In the genomic region with DNA sequence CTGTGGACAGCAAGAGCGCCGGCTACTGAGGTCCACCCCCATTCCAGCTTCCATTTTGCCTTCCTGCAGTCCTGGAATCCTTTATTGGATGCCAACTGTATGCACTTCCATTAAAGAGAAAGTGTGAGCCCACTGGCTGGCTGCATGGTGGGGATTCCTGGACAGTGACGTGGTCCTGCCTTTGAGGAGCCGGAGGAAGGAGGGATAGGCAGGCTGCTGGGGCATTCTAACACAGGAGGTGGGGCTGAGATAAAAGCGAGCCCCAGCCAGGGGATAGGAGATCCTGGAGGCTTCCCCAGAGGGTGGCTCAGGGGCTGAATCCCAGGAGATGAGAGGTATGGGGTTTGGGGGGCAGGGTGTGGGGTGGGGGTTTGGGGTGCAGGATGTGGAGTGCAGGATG, we compare ENCODE assay signal across 31 cellular contexts.
"Had no signal": no experiment of that assay in that cellular context is flagged by ENCODE, and none has a peak within 500 bp of the region (broad histone marks: within the 10 kb centered on the region; RNA-seq: fewer than 3 reads in every experiment).

No MANE protein-coding gene starts in this region.

- H3K27me3 ChIP-seq: colonic mucosa, foreskin keratinocyte, testis had no signal

- H3K9me3 Mint-ChIP-seq: endodermal cell; memory B cell; mesothelial cell of epicardium; natural killer cell treated with Interleukin-12 subunit alpha and Interleukin-12 subunit beta and Interleukin-15 and Interleukin-18, amount 100 ng/mL, for 72 hours; neural crest cell; type B pancreatic cell had no signal

- H3K4me3 Mint-ChIP-seq: dendritic cell treated with granulocyte-macrophage colony-stimulating factor and Interleukin-4, amounts not matched to agents 40 ng/mL and 50 ng/mL, for 4 days; endodermal cell; memory B cell; mesothelial cell of epicardium; natural killer cell treated with Interleukin-12 subunit alpha and Interleukin-12 subunit beta and Interleukin-15 and Interleukin-18, amount 100 ng/mL, for 72 hours; neural crest cell; stimulated activated memory B cell treated with anti-CD40 and anti-IgM and Interleukin-4, amounts not matched to agents 10 μg/mL and 1 μg/mL and 100 μg/mL, for 72 hours; type B pancreatic cell had no signal

- H3K27ac Mint-ChIP-seq: dendritic cell treated with granulocyte-macrophage colony-stimulating factor and Interleukin-4, amounts not matched to agents 40 ng/mL and 50 ng/mL, for 4 days; endodermal cell; memory B cell; mesothelial cell of epicardium; naive B cell; natural killer cell treated with Interleukin-12 subunit alpha and Interleukin-12 subunit beta and Interleukin-15 and Interleukin-18, amount 100 ng/mL, for 72 hours; stimulated activated memory B cell treated with anti-CD40 and anti-IgM and Interleukin-4, amounts not matched to agents 10 μg/mL and 1 μg/mL and 100 μg/mL, for 72 hours; type B pancreatic cell had no signal

- H3K79me2 ChIP-seq: parathyroid adenoma had no signal

- DNase-seq: colonic mucosa; effector CD8-positive, alpha-beta T cell; endodermal cell; foreskin keratinocyte; hippocampal formation; kidney glomerular epithelial cell; left colon; naive B cell; stimulated activated CD4-positive, alpha-beta T cell treated with anti-CD3 and anti-CD28 coated beads, Interleukin-4, amount 100 ng/mL, for 4 hours; stimulated activated naive CD8-positive, alpha-beta T cell treated with anti-CD3 and anti-CD28 coated beads, Interleukin-15, Interleukin-2, amounts not matched to agents 100 U/mL and 50 U/mL, for 24 hours; substantia nigra; testis; tibial artery had no signal

- H3K4me3 ChIP-seq: colonic mucosa, gastroesophageal sphincter, heart left ventricle, lung, mucosa of descending colon, prostate gland, sigmoid colon, testis, tibial artery had no signal

- H3K9me3 ChIP-seq: colonic mucosa, gastroesophageal sphincter, heart left ventricle, mucosa of descending colon, prostate gland, sigmoid colon, testis, tibial artery had no signal

- H3K9ac ChIP-seq: parathyroid adenoma had no signal

- H3K36me3 Mint-ChIP-seq: memory B cell; mesothelial cell of epicardium; naive B cell; natural killer cell treated with Interleukin-12 subunit alpha and Interleukin-12 subunit beta and Interleukin-15 and Interleukin-18, amount 100 ng/mL, for 72 hours; stimulated activated memory B cell treated with anti-CD40 and anti-IgM and Interleukin-4, amounts not matched to agents 10 μg/mL and 1 μg/mL and 100 μg/mL, for 72 hours; type B pancreatic cell had no signal

- H3K27ac ChIP-seq: colonic mucosa, epithelial cell of prostate, foreskin keratinocyte, gastroesophageal sphincter, heart left ventricle, parathyroid adenoma, prostate gland, sigmoid colon, testis, tibial artery had no signal

- H3K4me1 ChIP-seq: colonic mucosa, foreskin keratinocyte, gastroesophageal sphincter, heart left ventricle, parathyroid adenoma, prostate gland, sigmoid colon, testis, tibial artery had no signal

- H3K36me3 ChIP-seq: colonic mucosa, gastroesophageal sphincter, heart left ventricle, prostate gland, sigmoid colon, tibial artery had no signal

- H3K27me3 Mint-ChIP-seq: dendritic cell treated with granulocyte-macrophage colony-stimulating factor and Interleukin-4, amounts not matched to agents 40 ng/mL and 50 ng/mL, for 4 days had no signal

- FAIRE-seq: islet of Langerhans had no signal

- ATAC-seq: esophagus mucosa; foreskin keratinocyte; gastroesophageal sphincter; heart left ventricle; left colon; mucosa of descending colon; right cardiac atrium; stimulated activated memory B cell treated with anti-CD40 and anti-IgM and Interleukin-4, amounts not matched to agents 10 μg/mL and 1 μg/mL and 100 μg/mL, for 72 hours; stimulated activated naive CD8-positive, alpha-beta T cell treated with anti-CD3 and anti-CD28 coated beads, Interleukin-15, Interleukin-2, amounts not matched to agents 100 U/mL and 50 U/mL, for 24 hours had no signal

- H3K4me1 Mint-ChIP-seq: endodermal cell; memory B cell; mesothelial cell of epicardium; neural crest cell; stimulated activated memory B cell treated with anti-CD40 and anti-IgM and Interleukin-4, amounts not matched to agents 10 μg/mL and 1 μg/mL and 100 μg/mL, for 72 hours had no signal

- H2AFZ ChIP-seq: parathyroid adenoma had no signal
